In genomic region chr1:1274299-1274930, GRCh38 we compare ENCODE assay signal across 6 cellular contexts. TPM values are rescaled to one million over a fixed set of nuclear protein-coding genes. Genes with fewer than 3 reads are reported as not detected.
DNase-seq lines count a peak whose midpoint lies in the region; ATAC-seq and TF ChIP-seq lines count a peak whose summit lies in the region.

No MANE protein-coding gene starts in this region.

- no peaks in the 10 kb centered on the region for H3K27me3 ChIP-seq in stomach smooth muscle (ENCODE audit: control insufficient read depth in 1 of 2, insufficient read depth in 2 of 2, low read length in 2 of 2)

- no peak for ATAC-seq in activated CD4-positive, alpha-beta T cell treated with anti-CD3 and anti-CD28 coated beads for 36 hours

- H3K4me1 ChIP-seq in stomach smooth muscle (ENCODE audit: control insufficient read depth, insufficient read depth, low read length) = peaks cover 44% of the 10 kb centered on the region

- peak overlapping the region; percentile 69 for H3K4me3 Mint-ChIP-seq in activated CD4-positive, alpha-beta T cell treated with anti-CD3 and anti-CD28 coated beads for 36 hours

- H3K9ac ChIP-seq in stomach smooth muscle (ENCODE audit: low read length in 2 of 2) = peak overlapping the region; percentile 60 to 71

- no peak for TF ChIP-seq CTCF in fibroblast of pulmonary artery (IDR thresholded peaks at IDR 0.05; ENCODE audit: low read length, missing control alignments)

- H3K9me3 Mint-ChIP-seq in activated CD4-positive, alpha-beta T cell treated with anti-CD3 and anti-CD28 coated beads for 36 hours (ENCODE audit: low read depth) = no peaks in the 10 kb centered on the region

- H3K27ac Mint-ChIP-seq in activated CD4-positive, alpha-beta T cell treated with anti-CD3 and anti-CD28 coated beads for 36 hours = no peak overlapping the region

- DNase-seq in activated CD4-positive, alpha-beta T cell treated with anti-CD3 and anti-CD28 coated beads for 36 hours = no peak
- no peak for DNase-seq in activated CD4-positive, alpha-beta T cell treated with anti-CD3 and anti-CD28 coated beads, Interleukin-2, amount 50 U/mL, for 1 hour
- no peak for DNase-seq in fibroblast of pulmonary artery (ENCODE audit: low read depth)
- DNase-seq in cerebellum (ENCODE audit: low spot score) = no peak
- no peak for DNase-seq in activated gamma-delta T cell treated with Interleukin-2 at 50 U/mL for 16 hours

- intact Hi-C loops in activated CD4-positive, alpha-beta T cell treated with anti-CD3 and anti-CD28 coated beads for 36 hours (cut with DNase I, micrococcal nuclease) = loop anchor here (5.0 to 10.0 kb wide), 4 partner anchors 33 to 340 kb away; partner anchors contain the start of genes ACAP3 (in 1 of the 2), ATAD3A (in 1 of the 2), MIB2 (in 1 of the 2) and PUSL1 (in 1 of the 2)

- no peaks in the 10 kb centered on the region for H3K9me3 ChIP-seq in stomach smooth muscle (ENCODE audit: control insufficient read depth in 2 of 2, low read length in 2 of 2)

- no peak overlapping the region for H3K27ac ChIP-seq in stomach smooth muscle (ENCODE audit: low read length)

- CTCF ChIA-PET in activated CD4-positive, alpha-beta T cell treated with anti-CD3 and anti-CD28 coated beads for 36 hours (lab: Charles Lee) = interaction anchor here (1.0 to 1.4 kb wide), 2 partner anchors 9 to 25 kb away, joined by 3 read pairs; no protein-coding TSS in a partner anchor

- peaks cover 0 to 2% of the 10 kb centered on the region in 2 donors for H3K36me3 ChIP-seq in stomach smooth muscle (ENCODE audit: control insufficient read depth in 2 of 2, insufficient read depth in 2 of 2, low read length in 2 of 2)

- H3K4me1 Mint-ChIP-seq in activated CD4-positive, alpha-beta T cell treated with anti-CD3 and anti-CD28 coated beads for 36 hours = peaks cover 36% of the 10 kb centered on the region

- no peaks in the 10 kb centered on the region for H3K27me3 Mint-ChIP-seq in activated CD4-positive, alpha-beta T cell treated with anti-CD3 and anti-CD28 coated beads for 36 hours

- H3K36me3 Mint-ChIP-seq in activated CD4-positive, alpha-beta T cell treated with anti-CD3 and anti-CD28 coated beads for 36 hours (ENCODE audit: low read depth) = peaks cover 30% of the 10 kb centered on the region

- H3K4me3 ChIP-seq in fibroblast of pulmonary artery (replicated peaks; ENCODE audit: low read depth, low read length) (peak overlapping the region; percentile 68), stomach smooth muscle (ENCODE audit: low read length in 2 of 2) (peak overlapping the region; percentile 79 to 90)

- POLR2A ChIA-PET in activated CD4-positive, alpha-beta T cell treated with anti-CD3 and anti-CD28 coated beads for 36 hours (lab: Charles Lee) = no interaction called here

RNA-seq across cellular contexts. Expression of gene UBE2J2, which starts 0.8 kb away (rescaled TPM):
- 10 to 100 TPM; 57.4 to 60.2 TPM for total RNA-seq in activated CD4-positive, alpha-beta T cell treated with anti-CD3 and anti-CD28 coated beads for 36 hours
- total RNA-seq in cerebellum = 32.1 TPM

RNA-seq across cellular contexts. Expression of gene SCNN1D, which starts 5.8 kb away (rescaled TPM):
- 1 to 10 TPM; 3.6 to 3.8 TPM for total RNA-seq in activated CD4-positive, alpha-beta T cell treated with anti-CD3 and anti-CD28 coated beads for 36 hours
- 4.4 TPM for total RNA-seq in cerebellum

RNA-seq across cellular contexts. Expression of gene C1QTNF12, which starts 27.9 kb away (rescaled TPM):
- total RNA-seq in activated CD4-positive, alpha-beta T cell treated with anti-CD3 and anti-CD28 coated beads for 36 hours = 1 to 10 TPM; 1.1 to 1.6 TPM
- total RNA-seq in cerebellum = 0.45 TPM

RNA-seq across cellular contexts. Expression of gene ACAP3, which starts 33.3 kb away (rescaled TPM):
- 10 to 100 TPM; 17.5 to 24.3 TPM for total RNA-seq in activated CD4-positive, alpha-beta T cell treated with anti-CD3 and anti-CD28 coated beads for 36 hours
- total RNA-seq in cerebellum = 83.3 TPM

RNA-seq across cellular contexts. Expression of gene PUSL1, which starts 34.0 kb away (rescaled TPM):
- total RNA-seq in activated CD4-positive, alpha-beta T cell treated with anti-CD3 and anti-CD28 coated beads for 36 hours = 10 to 100 TPM; 13.7 to 18.0 TPM
- 10.5 TPM for total RNA-seq in cerebellum
